ENCODE assay signal across 9 cellular contexts in genomic region chr7:112162161-112163020, GRCh38. TPM values are rescaled to one million over a fixed set of nuclear protein-coding genes. Genes with fewer than 3 reads are reported as not detected.
A peak's percentile ranks its signal among the peaks of the same experiment; 100 is the strongest.
DNase-seq lines count a peak whose midpoint lies in the region; ATAC-seq, FAIRE-seq and TF ChIP-seq lines count a peak whose summit lies in the region.
"Had no signal": no experiment of that assay in that cellular context is flagged by ENCODE, and none has a peak within 500 bp of the region (broad histone marks: within the 10 kb centered on the region; RNA-seq: fewer than 3 reads in every experiment).

No MANE protein-coding gene starts in this region.

- intact Hi-C loops in pancreas (cut with DNase I) = no loop called here

- H3K27ac ChIP-seq in HUES64 (ENCODE audit: low read depth, low read length) (peak overlapping the region; percentile 76), pancreas (no peak overlapping the region)
- H3K27ac ChIP-seq: epithelial cell of prostate had no signal

- ATAC-seq in pancreas (peak; percentile 41 to 70 (median 64)), GM21576 (IDR thresholded peaks at IDR 0.05; ENCODE audit: unreplicated experiment) (no peak), HG03095 (IDR thresholded peaks at IDR 0.05; ENCODE audit: unreplicated experiment) (no peak)

- no peaks in the 10 kb centered on the region for H3K27me3 ChIP-seq in HUES64 (ENCODE audit: insufficient read depth, low read length)
- no peaks in the 10 kb centered on the region for H3K27me3 ChIP-seq in pancreas

- H3K36me3 ChIP-seq in HUES64 (ENCODE audit: insufficient read depth, low read length) = no peaks in the 10 kb centered on the region
- no peaks in the 10 kb centered on the region for H3K36me3 ChIP-seq in pancreas

- H3K4me1 ChIP-seq in HUES64 (ENCODE audit: insufficient read depth, low read length) = peaks cover 44% of the 10 kb centered on the region
- peaks cover 0 to 21% (median 7%) of the 10 kb centered on the region in 3 donors for H3K4me1 ChIP-seq in pancreas

- DNase-seq in SHP77 treated with DMSO at 0.1 percent for 48 hours (lab: John Stamatoyannopoulos, UW) (peak; percentile 23), globus pallidus (ENCODE audit: low spot score) (peak; percentile 91), pancreas (peak in 1 of 6 donors; percentile 14), NAMALWA (ENCODE audit: low spot score) (no peak)
- DNase-seq in activated naive CD4-positive, alpha-beta T cell (lab: John Stamatoyannopoulos, UW) = no peak

- FAIRE-seq in pancreas (lab: Jason Lieb, UNC) = no peak

- WGBS in HUES64 = 38% methylated on average over 4 of the region's 4 CpGs
- WGBS in pancreas, 2 donors = 72 to 81% methylated on average over 4 of the region's 4 CpGs

- no peak overlapping the region for H3K9ac ChIP-seq in HUES64 (ENCODE audit: low read depth, low read length)

- no peak for TF ChIP-seq CTCF in pancreas (IDR thresholded peaks at IDR 0.05)

- H3K4me3 ChIP-seq in HUES64 (ENCODE audit: low read length) = peak overlapping the region; percentile 23
- no peak overlapping the region for H3K4me3 ChIP-seq in pancreas

- H3K9me3 ChIP-seq in HUES64 (ENCODE audit: insufficient read depth, low read depth, low read length) (no peaks in the 10 kb centered on the region), pancreas (no peaks in the 10 kb centered on the region)

RNA-seq across cellular contexts. Expression of gene DOCK4, which starts 43.8 kb away (rescaled TPM):
- polyA plus RNA-seq in HUES64 (2013, experiment 1 of 2) = 13.9 TPM
- 14.3 TPM for polyA plus RNA-seq in HUES64 (2013, experiment 2 of 2)
- 10 to 100 TPM in 2 of 6 donors, 1 to 10 TPM in 4; 5.5 to 15.5 (median 7.3) TPM for total RNA-seq in pancreas
- 1 to 10 TPM; 5.4 to 5.5 TPM for polyA plus RNA-seq in pancreas

RNA-seq across cellular contexts. Expression of gene ZNF277, which starts 44.1 kb away (rescaled TPM):
- 19.8 TPM for polyA plus RNA-seq in HUES64 (2013, experiment 1 of 2)
- 22.9 TPM for polyA plus RNA-seq in HUES64 (2013, experiment 2 of 2)
- 10 to 100 TPM; 15.1 to 25.3 (median 20.3) TPM for total RNA-seq in pancreas
- polyA plus RNA-seq in pancreas = 10 to 100 TPM; 13.6 to 17.4 TPM

Comparison
In these comparisons a context has a peak if more than half of its experiments do, and no peak if none do; other contexts are left out.
1. DNase-seq: peak in SHP77 treated with DMSO at 0.1 percent for 48 hours (single experiment) and globus pallidus (single experiment); none in NAMALWA (single experiment) and activated naive CD4-positive, alpha-beta T cell (0 of 4).
2. ATAC-seq: peak in pancreas (4 of 4); none in GM21576 (single experiment) and HG03095 (single experiment).